In genomic region chr5:132747064-132747692, GRCh38 we compare ENCODE assay signal across 8 cellular contexts. TPM values are rescaled to one million over a fixed set of nuclear protein-coding genes. Genes with fewer than 3 reads are reported as not detected.
DNase-seq lines count a peak whose midpoint lies in the region; ATAC-seq, FAIRE-seq and TF ChIP-seq lines count a peak whose summit lies in the region.

A gene with protein sequence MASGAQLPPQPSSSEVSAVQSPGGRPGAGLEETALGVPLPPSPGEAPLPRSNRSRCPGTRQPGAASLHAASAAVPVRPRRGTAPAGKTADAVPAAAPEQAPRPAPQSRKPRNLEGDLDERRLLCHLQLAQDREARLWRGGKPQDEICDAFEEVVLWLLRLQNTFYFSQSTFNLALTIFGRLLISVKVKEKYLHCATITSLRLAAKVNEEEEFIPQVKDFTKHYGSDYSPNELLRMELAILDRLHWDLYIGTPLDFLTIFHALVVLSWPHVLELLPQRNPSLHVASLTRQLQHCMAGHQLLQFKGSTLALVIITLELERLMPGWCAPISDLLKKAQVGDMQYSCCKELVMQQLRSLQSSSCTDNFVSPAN (plus strand): TSS chr5:132747426. CDS start chr5:132747496, 70 bp downstream.

- H3K4me1 Mint-ChIP-seq in CD4-positive, alpha-beta memory T cell = peaks cover 8 to 28% (median 15%) of the 10 kb centered on the region in 4 donors
- H3K4me1 Mint-ChIP-seq in T-helper 2 cell treated with Interferon-gamma antibody and Interleukin-4, amounts not matched to agents 5 μg/mL and 100 μg/mL, for 36 hours (ENCODE audit: low read depth) = peaks cover 19% of the 10 kb centered on the region

- POLR2A ChIA-PET in CD4-positive, alpha-beta memory T cell (lab: Charles Lee; ENCODE audit: partially characterized antibody) = interaction anchor here (0.6 to 5.8 kb wide), 26 partner anchors 9 to 378 kb away, joined by 3 to 91 read pairs (median 4); partner anchors contain the start of genes AFF4, GDF9, HSPA4 and IRF1
- POLR2A ChIA-PET in HepG2 (lab: Yijun Ruan, JAX) = no interaction called here

- no peaks in the 10 kb centered on the region for H4K20me1 ChIP-seq in HepG2 (ENCODE audit: insufficient read depth, low read length)

- DNase-seq in CD4-positive, alpha-beta memory T cell = peak; percentile 71 to 76 (median 73)
- DNase-seq in T-helper 2 cell treated with Interferon-gamma antibody and Interleukin-4, amounts not matched to agents 5 μg/mL and 100 μg/mL, for 36 hours (ENCODE audit: low spot score) = peak; percentile 52
- DNase-seq in breast epithelium (ENCODE audit: low spot score in 2 of 2) = peak in 1 of 2 donors; percentile 19
- DNase-seq in HepG2 (ENCODE audit: low spot score) = no peak
- peak; percentile 21 for DNase-seq in stimulated activated CD8-positive, alpha-beta memory T cell treated with anti-CD3 and anti-CD28 coated beads, Interleukin-15, amount 100 ng/mL, for 24 hours (ENCODE audit: low read depth)
- no peak for DNase-seq in superior temporal gyrus (ENCODE audit: extremely low spot score)
- DNase-seq in NCI-H2227 (lab: John Stamatoyannopoulos, UW; ENCODE audit: unreplicated experiment) = no peak

- H3K9me3 ChIP-seq in CD4-positive, alpha-beta memory T cell (ENCODE audit: control insufficient read depth in 1 of 2, low read length in 2 of 2) = no peaks in the 10 kb centered on the region
- H3K9me3 ChIP-seq in breast epithelium = no peaks in the 10 kb centered on the region
- H3K9me3 ChIP-seq in HepG2 (ENCODE audit: low read length) = no peaks in the 10 kb centered on the region

- H3K36me3 ChIP-seq in CD4-positive, alpha-beta memory T cell (ENCODE audit: insufficient read depth, low read length) = no peaks in the 10 kb centered on the region
- no peaks in the 10 kb centered on the region for H3K36me3 ChIP-seq in breast epithelium
- no peaks in the 10 kb centered on the region for H3K36me3 ChIP-seq in HepG2 (replicated peaks in 1 of 2; ENCODE audit: control insufficient read depth in 1 of 2, insufficient read depth in 2 of 2, low read length in 2 of 2)

- peak; percentile 21 for ATAC-seq in GM21786 (IDR thresholded peaks at IDR 0.05; ENCODE audit: unreplicated experiment)
- no peak for ATAC-seq in HepG2

- H3K4me1 ChIP-seq in CD4-positive, alpha-beta memory T cell (ENCODE audit: insufficient read depth, low read length) = peaks cover 7% of the 10 kb centered on the region
- H3K4me1 ChIP-seq in breast epithelium (no peaks in the 10 kb centered on the region), HepG2 (ENCODE audit: insufficient read depth, low read length) (no peaks in the 10 kb centered on the region; the same call in 1 of the 2 replicates)

- FAIRE-seq in HepG2 (lab: Jason Lieb, UNC) = no peak

- H3K27ac Mint-ChIP-seq in CD4-positive, alpha-beta memory T cell = peak within 1 kb of the TSS; percentile 74 to 89 (median 79)
- H3K27ac Mint-ChIP-seq in T-helper 2 cell treated with Interferon-gamma antibody and Interleukin-4, amounts not matched to agents 5 μg/mL and 100 μg/mL, for 36 hours = peak within 1 kb of the TSS; percentile 73

- peaks cover under 1 to 10% of the 10 kb centered on the region in 2 donors for H3K36me3 Mint-ChIP-seq in CD4-positive, alpha-beta memory T cell
- peaks cover 13% of the 10 kb centered on the region for H3K36me3 Mint-ChIP-seq in T-helper 2 cell treated with Interferon-gamma antibody and Interleukin-4, amounts not matched to agents 5 μg/mL and 100 μg/mL, for 36 hours (ENCODE audit: low read depth)

- H3K79me2 ChIP-seq in HepG2 (ENCODE audit: insufficient read depth, low read length) = no peaks in the 10 kb centered on the region

- peak within 1 kb of the TSS in 1 of 2 donors; percentile 58 for H3K4me3 ChIP-seq in CD4-positive, alpha-beta memory T cell (ENCODE audit: low read length in 2 of 2)
- peak within 1 kb of the TSS; percentile 18 to 67 (median 58) for H3K4me3 ChIP-seq in breast epithelium
- H3K4me3 ChIP-seq in HepG2 (replicated peaks in 1 of 3; ENCODE audit: insufficient read depth in 1 of 3, low read depth in 2 of 3, low read length in 3 of 3) = no peak within 1 kb of the TSS

- H3K27ac ChIP-seq in CD4-positive, alpha-beta memory T cell (ENCODE audit: low read depth, low read length) = peak within 1 kb of the TSS; percentile 61
- H3K27ac ChIP-seq in breast epithelium = no peak within 1 kb of the TSS
- H3K27ac ChIP-seq in HepG2 (ENCODE audit: extremely low read length, insufficient read depth, low read length) = no peak within 1 kb of the TSS

- intact Hi-C loops in CD4-positive, alpha-beta memory T cell (cut with micrococcal nuclease) = loop anchor here (1.0 to 5.0 kb wide), 4 partner anchors 10 to 120 kb away; partner anchors contain the start of genes GDF9, KIF3A, SEPTIN8 and UQCRQ
- intact Hi-C loops in breast epithelium (cut with DNase I; ENCODE audit: low total_unique reads) = no loop called here
- intact Hi-C loops in HepG2 (cut with micrococcal nuclease; ENCODE audit: unreplicated experiment) = no loop called here

- H3K4me2 ChIP-seq in HepG2 (ENCODE audit: low read depth, low read length) = no peak within 1 kb of the TSS

- no peaks in the 10 kb centered on the region for H3K27me3 ChIP-seq in CD4-positive, alpha-beta memory T cell (ENCODE audit: insufficient read depth, low read length)
- H3K27me3 ChIP-seq in breast epithelium (no peaks in the 10 kb centered on the region), HepG2 (ENCODE audit: control insufficient read depth in 1 of 2, insufficient read depth in 2 of 2, low read length in 2 of 2) (no peaks in the 10 kb centered on the region)

- TF ChIP-seq RAD21 in HepG2 (CRISPR knock-in tag; IDR thresholded peaks at IDR 0.05) = no peak

- no peaks in the 10 kb centered on the region for H3K27me3 Mint-ChIP-seq in CD4-positive, alpha-beta memory T cell
- H3K27me3 Mint-ChIP-seq in T-helper 2 cell treated with Interferon-gamma antibody and Interleukin-4, amounts not matched to agents 5 μg/mL and 100 μg/mL, for 36 hours (ENCODE audit: low read depth) = peaks cover 34% of the 10 kb centered on the region

- TF ChIP-seq POLR2A in breast epithelium (IDR thresholded peaks at IDR 0.05) (no peak), HepG2 (IDR thresholded peaks at IDR 0.05; ENCODE audit: insufficient read depth in 1 of 2, low read depth in 2 of 2, low read length in 2 of 2) (no peak)

- TF ChIP-seq CTCF in breast epithelium (IDR thresholded peaks at IDR 0.05) (no peak), HepG2 (CRISPR knock-in tag; IDR thresholded peaks at IDR 0.05) (no peak)

- WGBS in HepG2 (ENCODE audit: low lambda C conversion rate) = 84% methylated on average over 5 of the region's 61 CpGs

- TF ChIP-seq EP300 in HepG2 (IDR thresholded peaks at IDR 0.05; ENCODE audit: low read depth in 2 of 2, low read length in 2 of 2) (no peak), HepG2 (CRISPR knock-in tag; IDR thresholded peaks at IDR 0.05; ENCODE audit: borderline replicate concordance) (no peak)

- H3K9ac ChIP-seq in HepG2 (ENCODE audit: insufficient read depth, low read depth, low read length) = no peak within 1 kb of the TSS

- in situ Hi-C loops in HepG2 (cut with HindIII; ENCODE audit: extremely low pct_ligation_motif_present, low pct_unique_long_range_greater_than_20kb) = loop anchor here (10.0 kb wide), 1 partner anchor 138 kb away; no protein-coding TSS in a partner anchor

- no TSS peak for BruUV-seq in HepG2 (replicated peaks; lab: Mats Ljungman, UMichigan)

- H3K9me3 Mint-ChIP-seq in CD4-positive, alpha-beta memory T cell = no peaks in the 10 kb centered on the region
- H3K9me3 Mint-ChIP-seq in T-helper 2 cell treated with Interferon-gamma antibody and Interleukin-4, amounts not matched to agents 5 μg/mL and 100 μg/mL, for 36 hours = no peaks in the 10 kb centered on the region

- CTCF ChIA-PET in CD4-positive, alpha-beta memory T cell (lab: Charles Lee; ENCODE audit: partially characterized antibody) = interaction anchor here (0.7 to 3.2 kb wide), 13 partner anchors 9 to 256 kb away, joined by 3 to 55 read pairs (median 4); partner anchors contain the start of genes IRF1 and KIF3A
- CTCF ChIA-PET in HepG2 (lab: Yijun Ruan, JAX; ENCODE audit: low intra/inter-chr PET ratio, low total read pairs) = no interaction called here

- H3K4me3 Mint-ChIP-seq in CD4-positive, alpha-beta memory T cell = peak within 1 kb of the TSS; percentile 78 to 87 (median 85)
- peak within 1 kb of the TSS; percentile 79 for H3K4me3 Mint-ChIP-seq in T-helper 2 cell treated with Interferon-gamma antibody and Interleukin-4, amounts not matched to agents 5 μg/mL and 100 μg/mL, for 36 hours

- no peak within 1 kb of the TSS for H2AFZ ChIP-seq in HepG2 (ENCODE audit: low read length)

TF ChIP-seq in HepG2, 621 proteins besides CTCF, POLR2A, EP300 and RAD21:
- TF ChIP-seq ZNF792 (CRISPR knock-in tag; IDR thresholded peaks at IDR 0.05) (no peak), ZNF768 (CRISPR knock-in tag; IDR thresholded peaks at IDR 0.05) (0 out of 2 replicates have a peak, but pooled peaks have one; percentile 65)
TF ChIP-seq in HepG2: peak in this region for 1.

RNA-seq across cellular contexts. Expression of the gene that starts here (rescaled TPM):
- 10 to 100 TPM; 12.5 to 13.0 TPM for total RNA-seq in CD4-positive, alpha-beta memory T cell
- 1 to 10 TPM in 1 of 2 donors, under 1 TPM in 1; 0.86 to 3.1 TPM for polyA plus RNA-seq in CD4-positive, alpha-beta memory T cell
- 1 to 10 TPM in 1 of 3 donors, under 1 TPM in 1, not detected in 1; 0.98 to 2.0 TPM for total RNA-seq in breast epithelium
- total RNA-seq in HepG2 (2016; rRNA removed; fragmentation: Illumina TruSeq; extraction: Trizol) = not detected in 2 replicates
- total RNA-seq in HepG2 (2016; cell fraction: cytosol; rRNA removed; fragmentation: Illumina TruSeq; extraction: Trizol; ENCODE audit: low read depth) = not detected in 2 replicates
- not detected in 2 replicates for total RNA-seq in HepG2 (2016; cell fraction: insoluble cytoplasmic fraction; rRNA removed; fragmentation: Illumina TruSeq; extraction: Trizol)
- not detected in 2 replicates for total RNA-seq in HepG2 (2016; cell fraction: membrane; rRNA removed; fragmentation: Illumina TruSeq; extraction: Trizol)
- not detected in 2 replicates for total RNA-seq in HepG2 (2016; cell fraction: nucleus; rRNA removed; fragmentation: Illumina TruSeq; extraction: Trizol)
- 0.03 TPM in 1 of 2 replicates, not detected in the other for polyA plus RNA-seq in HepG2 (2011; rRNA removed)
- polyA plus RNA-seq in HepG2 (2011; cell fraction: cytosol; rRNA removed) = not detected in 2 replicates
- polyA plus RNA-seq in HepG2 (2011; cell fraction: nucleus; rRNA removed) = not detected in 2 replicates
- 0.86 and 1.2 TPM in 2 replicates for polyA plus RNA-seq in HepG2 (2012)
- polyA plus RNA-seq in HepG2 (2016; cell fraction: cytosol; fragmentation: Illumina TruSeq; extraction: Trizol; ENCODE audit: low read depth) = not detected in 2 replicates
- polyA plus RNA-seq in HepG2 (2016; cell fraction: insoluble cytoplasmic fraction; fragmentation: Illumina TruSeq; extraction: Trizol; ENCODE audit: low read depth) = not detected in 2 replicates
- not detected in 2 replicates for polyA plus RNA-seq in HepG2 (2016; cell fraction: membrane; fragmentation: Illumina TruSeq; extraction: Trizol; ENCODE audit: low read depth)
- not detected in 2 replicates for polyA plus RNA-seq in HepG2 (2016; cell fraction: nucleus; fragmentation: Illumina TruSeq; extraction: Trizol; ENCODE audit: insufficient read depth, low read depth)
- not detected in 2 replicates for polyA minus RNA-seq in HepG2 (2011; rRNA and poly(A)+ RNA removed; ENCODE audit: low replicate concordance)
- not detected in 2 replicates for polyA minus RNA-seq in HepG2 (2011; cell fraction: cytosol; rRNA and poly(A)+ RNA removed)
- polyA minus RNA-seq in HepG2 (2011; cell fraction: nucleus; rRNA and poly(A)+ RNA removed) = not detected in 2 replicates

Comparison
In these comparisons a context has a peak if more than half of its experiments do, and no peak if none do; other contexts are left out.
1. RNA of the gene that starts here (total RNA-seq): 12.5 to 13.0 TPM in CD4-positive, alpha-beta memory T cell; 0.98 to 2.0 TPM in breast epithelium and not detected in HepG2; every median in the first group is over 4 times any median in the second.
2. DNase-seq: peak in CD4-positive, alpha-beta memory T cell (5 of 5), T-helper 2 cell treated with Interferon-gamma antibody and Interleukin-4, amounts not matched to agents 5 μg/mL and 100 μg/mL, for 36 hours (single experiment) and stimulated activated CD8-positive, alpha-beta memory T cell treated with anti-CD3 and anti-CD28 coated beads, Interleukin-15, amount 100 ng/mL, for 24 hours (single experiment); none in HepG2 (single experiment), superior temporal gyrus (single experiment) and NCI-H2227 (single experiment).
3. H3K4me3 ChIP-seq: peak in breast epithelium (3 of 3); none in HepG2 (0 of 3).